Comparison of ENCODE assay signal across 15 cellular contexts in the genomic region with DNA sequence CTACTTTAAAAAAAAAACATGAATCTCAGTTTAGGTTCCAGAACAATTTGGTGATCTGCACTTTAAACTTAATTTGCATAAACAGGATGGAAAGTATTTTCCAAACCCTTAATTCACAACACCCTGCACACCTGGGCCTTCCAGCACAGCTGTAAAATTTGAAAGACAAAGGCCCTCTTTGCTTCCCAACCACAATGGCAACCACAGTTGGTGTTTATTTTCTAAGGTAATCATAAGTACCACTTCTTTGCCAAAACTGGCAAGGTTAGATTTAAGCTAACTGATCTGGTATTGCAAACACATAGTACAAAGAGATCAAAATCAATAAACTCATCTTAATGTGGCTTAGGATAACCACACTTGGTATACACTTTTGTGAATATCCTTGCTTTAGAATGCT. TPM values are rescaled to one million over a fixed set of nuclear protein-coding genes. Genes with fewer than 3 reads are reported as not detected.
DNase-seq lines count a peak whose midpoint lies in the region; ATAC-seq, FAIRE-seq and TF ChIP-seq lines count a peak whose summit lies in the region.
"Had no signal": no experiment of that assay in that cellular context is flagged by ENCODE, and none has a peak within 500 bp of the region (broad histone marks: within the 10 kb centered on the region; RNA-seq: fewer than 3 reads in every experiment).

No MANE protein-coding gene starts in this region.

- no TSS peak for BruUV-seq in MCF 10A (replicated peaks; lab: Mats Ljungman, UMichigan)

- H3K36me3 ChIP-seq in breast epithelium (no peaks in the 10 kb centered on the region), upper lobe of left lung (no peaks in the 10 kb centered on the region)
- H3K36me3 ChIP-seq: BE2C had no signal

- no peak overlapping the region for H3K4me3 Mint-ChIP-seq in MCF 10A (ENCODE audit: unreplicated experiment)
- peak overlapping the region; percentile 87 for H3K4me3 Mint-ChIP-seq in T-helper 2 cell treated with Interferon-gamma antibody and Interleukin-4, amounts not matched to agents 5 μg/mL and 100 μg/mL, for 36 hours

- no peaks in the 10 kb centered on the region for H3K9me3 ChIP-seq in breast epithelium
- no peaks in the 10 kb centered on the region for H3K9me3 ChIP-seq in iPS-18c (ENCODE audit: control insufficient read depth, insufficient read depth, low read length)
- H3K9me3 ChIP-seq in upper lobe of left lung = no peaks in the 10 kb centered on the region
- H3K9me3 ChIP-seq: BE2C had no signal

- CTCF ChIA-PET in MCF 10A (lab: Yijun Ruan, JAX) = interaction anchor here (0.8 to 1.0 kb wide), 2 partner anchors 14 to 326 kb away, joined by 3 to 4 read pairs; no protein-coding TSS in a partner anchor

- no peak for FAIRE-seq in GM12892 (lab: Jason Lieb, UNC)
- FAIRE-seq: islet of Langerhans, TTC549 had no signal

- TF ChIP-seq CTCF in breast epithelium (IDR thresholded peaks at IDR 0.05) (no peak), MCF 10A (IDR thresholded peaks at IDR 0.05; ENCODE audit: unreplicated experiment) (no peak), upper lobe of left lung (IDR thresholded peaks at IDR 0.05) (no peak)

- intact Hi-C loops in breast epithelium (cut with DNase I; ENCODE audit: low total_unique reads) (no loop called here), MCF 10A (cut with micrococcal nuclease) (no loop called here)

- no peaks in the 10 kb centered on the region for H3K36me3 Mint-ChIP-seq in MCF 10A (ENCODE audit: insufficient read depth, unreplicated experiment)
- H3K36me3 Mint-ChIP-seq in T-helper 2 cell treated with Interferon-gamma antibody and Interleukin-4, amounts not matched to agents 5 μg/mL and 100 μg/mL, for 36 hours (ENCODE audit: low read depth) = peaks cover 16% of the 10 kb centered on the region

- ATAC-seq in upper lobe of left lung (ENCODE audit: low FRiP score in 2 of 2) = no peak
- ATAC-seq: Panc1 had no signal

- DNase-seq in breast epithelium (ENCODE audit: low spot score in 2 of 2) (no peak), MCF 10A (ENCODE audit: unreplicated experiment) (no peak), upper lobe of left lung (no peak), GM12892 (ENCODE audit: insufficient read length) (no peak), NCI-H128 (lab: John Stamatoyannopoulos, UW; ENCODE audit: unreplicated experiment) (no peak), NCI-H187 (lab: John Stamatoyannopoulos, UW) (no peak)
- DNase-seq in T-helper 2 cell treated with Interferon-gamma antibody and Interleukin-4, amounts not matched to agents 5 μg/mL and 100 μg/mL, for 36 hours (ENCODE audit: low spot score) = no peak
- DNase-seq: activated naive CD8-positive, alpha-beta T cell treated with anti-CD3 and anti-CD28 coated beads, Interleukin-2, amount 10 ng/mL, durations not matched to agents 7 days and 5 days; BE2C; NCI-H187 treated with DMSO at 0.1 percent for 48 hours had no signal

- no peaks in the 10 kb centered on the region for H3K9me3 Mint-ChIP-seq in MCF 10A (ENCODE audit: unreplicated experiment)
- no peaks in the 10 kb centered on the region for H3K9me3 Mint-ChIP-seq in T-helper 2 cell treated with Interferon-gamma antibody and Interleukin-4, amounts not matched to agents 5 μg/mL and 100 μg/mL, for 36 hours
- H3K9me3 Mint-ChIP-seq: activated naive CD8-positive, alpha-beta T cell treated with anti-CD3 and anti-CD28 coated beads, Interleukin-2, amount 10 ng/mL, durations not matched to agents 7 days and 5 days had no signal

- POLR2A ChIA-PET in MCF 10A (lab: Yijun Ruan, JAX) = interaction anchor here (1.5 kb wide), 1 partner anchor 55 kb away, joined by 3 read pairs; no protein-coding TSS in a partner anchor

- peaks cover 0 to 15% of the 10 kb centered on the region in 2 donors for H3K4me1 ChIP-seq in breast epithelium
- peaks cover 48 to 76% (median 59%) of the 10 kb centered on the region in 4 donors for H3K4me1 ChIP-seq in upper lobe of left lung
- H3K4me1 ChIP-seq: BE2C had no signal

- no peak for TF ChIP-seq EP300 in upper lobe of left lung (IDR thresholded peaks at IDR 0.05)

- H3K27ac ChIP-seq in breast epithelium (peak overlapping the region; percentile 76 to 93), upper lobe of left lung (peak overlapping the region; percentile 34 to 94 (median 84))
- H3K27ac ChIP-seq: epithelial cell of prostate had no signal

- TF ChIP-seq POLR2A in breast epithelium (IDR thresholded peaks at IDR 0.05) (no peak), upper lobe of left lung (IDR thresholded peaks at IDR 0.05) (no peak), GM12892 (IDR thresholded peaks at IDR 0.05; ENCODE audit: low read depth, low read length) (no peak)

- peaks cover 55% of the 10 kb centered on the region for H3K4me1 Mint-ChIP-seq in MCF 10A (ENCODE audit: insufficient read depth, unreplicated experiment)
- H3K4me1 Mint-ChIP-seq in T-helper 2 cell treated with Interferon-gamma antibody and Interleukin-4, amounts not matched to agents 5 μg/mL and 100 μg/mL, for 36 hours (ENCODE audit: low read depth) = peaks cover 78% of the 10 kb centered on the region

- no peak overlapping the region for H3K27ac Mint-ChIP-seq in MCF 10A (ENCODE audit: low read depth, unreplicated experiment)
- peak overlapping the region; percentile 89 for H3K27ac Mint-ChIP-seq in T-helper 2 cell treated with Interferon-gamma antibody and Interleukin-4, amounts not matched to agents 5 μg/mL and 100 μg/mL, for 36 hours
- H3K27ac Mint-ChIP-seq: activated naive CD8-positive, alpha-beta T cell treated with anti-CD3 and anti-CD28 coated beads, Interleukin-2, amount 10 ng/mL, durations not matched to agents 7 days and 5 days had no signal

- no peaks in the 10 kb centered on the region for H3K27me3 Mint-ChIP-seq in MCF 10A (ENCODE audit: insufficient read depth, unreplicated experiment)
- peaks cover 2% of the 10 kb centered on the region for H3K27me3 Mint-ChIP-seq in T-helper 2 cell treated with Interferon-gamma antibody and Interleukin-4, amounts not matched to agents 5 μg/mL and 100 μg/mL, for 36 hours (ENCODE audit: low read depth)

- H3K27me3 ChIP-seq in breast epithelium (no peaks in the 10 kb centered on the region), upper lobe of left lung (no peaks in the 10 kb centered on the region)

- H3K4me3 ChIP-seq in breast epithelium (peak overlapping the region in 2 of 3 donors; percentile 5 to 99), iPS-18c (ENCODE audit: insufficient read depth, low read depth, low read length) (peak overlapping the region; percentile 26; the same call in 1 of the 2 replicates), upper lobe of left lung (no peak overlapping the region)

RNA-seq across cellular contexts. Expression of gene LRIG1, which starts 4.1 kb away (rescaled TPM):
- 100 to 1,000 TPM in 2 of 3 donors, 10 to 100 TPM in 1; 66.1 to 227 (median 131) TPM for total RNA-seq in breast epithelium
- 15.2 and 17.2 TPM in 2 replicates for total RNA-seq in MCF 10A (2022)
- total RNA-seq in upper lobe of left lung = 100 to 1,000 TPM in 2 of 6 donors, 10 to 100 TPM in 4; 45.2 to 119 (median 81.9) TPM
- polyA plus RNA-seq in GM12892 (2012; ENCODE audit: missing spikeins) = 7.9 TPM

Comparison
In these comparisons a context has a peak if more than half of its experiments do, and no peak if none do; other contexts are left out.
1. H3K4me3 ChIP-seq: peak in breast epithelium (2 of 3) and iPS-18c (single experiment); none in upper lobe of left lung (0 of 4).